Comparison of ENCODE assay signal across 9 cellular contexts in genomic region chr6:33761922-33762629, GRCh38. TPM values are rescaled to one million over a fixed set of nuclear protein-coding genes. Genes with fewer than 3 reads are reported as not detected.
A peak's percentile ranks its signal among the peaks of the same experiment; 100 is the strongest.
DNase-seq lines count a peak whose midpoint lies in the region; ATAC-seq, FAIRE-seq and TF ChIP-seq lines count a peak whose summit lies in the region.
"Had no signal": no experiment of that assay in that cellular context is flagged by ENCODE, and none has a peak within 500 bp of the region (broad histone marks: within the 10 kb centered on the region; RNA-seq: fewer than 3 reads in every experiment).

No MANE protein-coding gene starts in this region.

- H3K9me3 Mint-ChIP-seq in activated CD8-positive, alpha-beta T cell treated with anti-CD3 and anti-CD28 coated beads for 36 hours, result no peaks in the 10 kb centered on the region

- peaks cover 4% of the 10 kb centered on the region for H3K27me3 Mint-ChIP-seq in activated CD8-positive, alpha-beta T cell treated with anti-CD3 and anti-CD28 coated beads for 36 hours

- POLR2A ChIA-PET in A549 (lab: Yijun Ruan, JAX), result no interaction called here
- POLR2A ChIA-PET in activated CD8-positive, alpha-beta T cell treated with anti-CD3 and anti-CD28 coated beads for 36 hours (lab: Charles Lee), result no interaction called here

- no peaks in the 10 kb centered on the region for H3K36me3 Mint-ChIP-seq in activated CD8-positive, alpha-beta T cell treated with anti-CD3 and anti-CD28 coated beads for 36 hours (ENCODE audit: low read depth)

- H3K4me3 ChIP-seq in A549 (no peak overlapping the region), GM12865 (ENCODE audit: low read depth, low read length) (no peak overlapping the region), fibroblast of pulmonary artery (replicated peaks; ENCODE audit: low read depth, low read length) (no peak overlapping the region)

- intact Hi-C loops in activated CD8-positive, alpha-beta T cell treated with anti-CD3 and anti-CD28 coated beads for 36 hours (cut with micrococcal nuclease), result no loop called here

- no peak overlapping the region for H3K27ac Mint-ChIP-seq in activated CD8-positive, alpha-beta T cell treated with anti-CD3 and anti-CD28 coated beads for 36 hours

- peaks cover 27% of the 10 kb centered on the region for H3K4me1 ChIP-seq in A549

- H3K4me3 Mint-ChIP-seq in activated CD8-positive, alpha-beta T cell treated with anti-CD3 and anti-CD28 coated beads for 36 hours, result no peak overlapping the region

- H3K9me3 ChIP-seq in A549, result no peaks in the 10 kb centered on the region

- H3K4me1 Mint-ChIP-seq in activated CD8-positive, alpha-beta T cell treated with anti-CD3 and anti-CD28 coated beads for 36 hours (ENCODE audit: low read depth), result peaks cover 5% of the 10 kb centered on the region

- no peak overlapping the region for H3K4me2 ChIP-seq in A549

- peak; percentile 69 to 77 for TF ChIP-seq RAD21 in A549 (conservative IDR thresholded peaks at IDR 0.05 in 1 of 2, IDR thresholded peaks at IDR 0.05 in 1 of 2)

- DNase-seq in A549 (ENCODE audit: low read depth in 1 of 2, low spot score in 1 of 2) (peak; percentile 40 to 59), GM12865 (ENCODE audit: low read depth) (peak; percentile 66), NCI-H510A (lab: John Stamatoyannopoulos, UW) (peak; percentile 57), fibroblast of pulmonary artery (ENCODE audit: low read depth) (peak; percentile 54), occipital lobe (lab: John Stamatoyannopoulos, UW) (peak; percentile 34), OCI-M2 (lab: John Stamatoyannopoulos, UW; ENCODE audit: unreplicated experiment) (no peak)
- DNase-seq in activated CD8-positive, alpha-beta T cell treated with anti-CD3 and anti-CD28 coated beads for 36 hours, result peak; percentile 68

- peak; percentile 86 to 93 for ATAC-seq in A549
- peak; percentile 87 for ATAC-seq in activated CD8-positive, alpha-beta T cell treated with anti-CD3 and anti-CD28 coated beads for 36 hours
- no peak for ATAC-seq in HG03280 (IDR thresholded peaks at IDR 0.05; ENCODE audit: unreplicated experiment)

- CTCF ChIA-PET in A549 (lab: Yijun Ruan, JAX), result interaction anchor here (0.5 to 4.2 kb wide), 32 partner anchors 9 to 401 kb away, joined by 3 to 63 read pairs (median 5); partner anchors contain the start of genes IP6K3 and UQCC2
- CTCF ChIA-PET in activated CD8-positive, alpha-beta T cell treated with anti-CD3 and anti-CD28 coated beads for 36 hours (lab: Charles Lee), result interaction anchor here (0.7 to 3.9 kb wide), 6 partner anchors 9 to 266 kb away, joined by 3 to 28 read pairs (median 7); partner anchors contain the start of gene UQCC2

- TF ChIP-seq CTCF in A549 (IDR thresholded peaks at IDR 0.05) (peak; percentile 64), GM12865 (IDR thresholded peaks at IDR 0.05; ENCODE audit: insufficient read depth, low read depth, low read length, missing control alignments) (peak; percentile 63), fibroblast of pulmonary artery (IDR thresholded peaks at IDR 0.05; ENCODE audit: low read length, missing control alignments) (peak; percentile 65)
- TF ChIP-seq CTCF in activated CD8-positive, alpha-beta T cell treated with anti-CD3 and anti-CD28 coated beads for 36 hours (IDR thresholded peaks at IDR 0.05), result peak; percentile 56

- peak overlapping the region; percentile 63 to 65; a peak in 4 of 6 replicates for H3K27ac ChIP-seq in A549
- H3K27ac ChIP-seq: epithelial cell of prostate had no signal

- WGBS in A549 (ENCODE audit: missing lambda C conversion rate), result 22% methylated on average over 4 of the region's 7 CpGs

- no peak for TF ChIP-seq POLR2A in A549 (IDR thresholded peaks at IDR 0.05; ENCODE audit: low read length)

- no peak for TF ChIP-seq EP300 in A549 (IDR thresholded peaks at IDR 0.05)

- FAIRE-seq in A549 (lab: Jason Lieb, UNC), result no peak

TF ChIP-seq in A549, 52 proteins besides CTCF, POLR2A, EP300 and RAD21:
- TF ChIP-seq HDAC2 (IDR thresholded peaks at IDR 0.05) (no peak), RARB (CRISPR knock-in tag; IDR thresholded peaks at IDR 0.05) (no peak), SMC3 (IDR thresholded peaks at IDR 0.05) (peak; percentile 69), ZFP36 (IDR thresholded peaks at IDR 0.05; ENCODE audit: borderline replicate concordance, partially characterized antibody) (peak; percentile 59)
TF ChIP-seq in A549: peak in this region for 2.

RNA-seq across cellular contexts. Expression of gene IP6K3, which starts 15.4 kb away (rescaled TPM):
- polyA plus RNA-seq in A549 (2011; rRNA removed), result 0.11 and 0.12 TPM in 2 replicates
- polyA plus RNA-seq in A549 (2012; cell fraction: cytosol; rRNA removed), result 0.04 and 0.05 TPM in 2 replicates
- 0.08 and 0.12 TPM in 2 replicates for polyA plus RNA-seq in A549 (2012; cell fraction: nucleus; rRNA removed)
- polyA plus RNA-seq in A549 (2017; fragmentation: RNase III; extraction: RNeasy Plus Mini Kit Qiagen cat#74134 plus additional on column Dnase treatment), result 0.03 to 0.20 TPM (median 0.07 TPM) in 3 replicates
- polyA minus RNA-seq in A549 (2011; rRNA and poly(A)+ RNA removed), result not detected in 2 replicates
- total RNA-seq in activated CD8-positive, alpha-beta T cell treated with anti-CD3 and anti-CD28 coated beads for 36 hours, result not detected
- total RNA-seq in occipital lobe, result not detected

RNA-seq across cellular contexts. Expression of gene LEMD2, which starts 26.9 kb away (rescaled TPM):
- polyA plus RNA-seq in A549 (2011; rRNA removed), result 43.2 and 53.0 TPM in 2 replicates
- polyA plus RNA-seq in A549 (2012; cell fraction: cytosol; rRNA removed), result 32.8 and 35.7 TPM in 2 replicates
- 64.8 and 72.6 TPM in 2 replicates for polyA plus RNA-seq in A549 (2012; cell fraction: nucleus; rRNA removed)
- polyA plus RNA-seq in A549 (2017; fragmentation: RNase III; extraction: RNeasy Plus Mini Kit Qiagen cat#74134 plus additional on column Dnase treatment), result 44.1 to 48.8 TPM (median 48.3 TPM) in 3 replicates
- polyA minus RNA-seq in A549 (2011; rRNA and poly(A)+ RNA removed), result 40.6 and 49.4 TPM in 2 replicates
- total RNA-seq in activated CD8-positive, alpha-beta T cell treated with anti-CD3 and anti-CD28 coated beads for 36 hours, result 10 to 100 TPM; 40.1 to 41.5 TPM
- total RNA-seq in occipital lobe, result 31.8 TPM

RNA-seq across cellular contexts. Expression of gene MLN, which starts 41.7 kb away (rescaled TPM):
- not detected in 2 replicates for polyA plus RNA-seq in A549 (2011; rRNA removed)
- not detected in 2 replicates for polyA plus RNA-seq in A549 (2012; cell fraction: cytosol; rRNA removed)
- polyA plus RNA-seq in A549 (2012; cell fraction: nucleus; rRNA removed), result not detected in 2 replicates
- polyA plus RNA-seq in A549 (2017; fragmentation: RNase III; extraction: RNeasy Plus Mini Kit Qiagen cat#74134 plus additional on column Dnase treatment), result not detected in 3 replicates
- not detected in 2 replicates for polyA minus RNA-seq in A549 (2011; rRNA and poly(A)+ RNA removed)
- not detected for total RNA-seq in activated CD8-positive, alpha-beta T cell treated with anti-CD3 and anti-CD28 coated beads for 36 hours
- not detected for total RNA-seq in occipital lobe

RNA-seq across cellular contexts. Expression of gene UQCC2, which starts 50.6 kb away (rescaled TPM):
- polyA plus RNA-seq in A549 (2011; rRNA removed) (65.5 and 90.8 TPM in 2 replicates), A549 (2017; fragmentation: RNase III; extraction: RNeasy Plus Mini Kit Qiagen cat#74134 plus additional on column Dnase treatment) (78.2 to 82.0 TPM (median 81.4 TPM) in 3 replicates)
- polyA plus RNA-seq in A549 (2012; cell fraction: cytosol; rRNA removed), result 46.0 and 46.7 TPM in 2 replicates
- polyA plus RNA-seq in A549 (2012; cell fraction: nucleus; rRNA removed), result 22.9 and 25.5 TPM in 2 replicates
- polyA minus RNA-seq in A549 (2011; rRNA and poly(A)+ RNA removed), result 12.9 and 17.1 TPM in 2 replicates
- 100 to 1,000 TPM; 127 to 128 TPM for total RNA-seq in activated CD8-positive, alpha-beta T cell treated with anti-CD3 and anti-CD28 coated beads for 36 hours
- total RNA-seq in occipital lobe, result 15.8 TPM
